ENCODE assay signal across 1 cellular context in the genomic region with DNA sequence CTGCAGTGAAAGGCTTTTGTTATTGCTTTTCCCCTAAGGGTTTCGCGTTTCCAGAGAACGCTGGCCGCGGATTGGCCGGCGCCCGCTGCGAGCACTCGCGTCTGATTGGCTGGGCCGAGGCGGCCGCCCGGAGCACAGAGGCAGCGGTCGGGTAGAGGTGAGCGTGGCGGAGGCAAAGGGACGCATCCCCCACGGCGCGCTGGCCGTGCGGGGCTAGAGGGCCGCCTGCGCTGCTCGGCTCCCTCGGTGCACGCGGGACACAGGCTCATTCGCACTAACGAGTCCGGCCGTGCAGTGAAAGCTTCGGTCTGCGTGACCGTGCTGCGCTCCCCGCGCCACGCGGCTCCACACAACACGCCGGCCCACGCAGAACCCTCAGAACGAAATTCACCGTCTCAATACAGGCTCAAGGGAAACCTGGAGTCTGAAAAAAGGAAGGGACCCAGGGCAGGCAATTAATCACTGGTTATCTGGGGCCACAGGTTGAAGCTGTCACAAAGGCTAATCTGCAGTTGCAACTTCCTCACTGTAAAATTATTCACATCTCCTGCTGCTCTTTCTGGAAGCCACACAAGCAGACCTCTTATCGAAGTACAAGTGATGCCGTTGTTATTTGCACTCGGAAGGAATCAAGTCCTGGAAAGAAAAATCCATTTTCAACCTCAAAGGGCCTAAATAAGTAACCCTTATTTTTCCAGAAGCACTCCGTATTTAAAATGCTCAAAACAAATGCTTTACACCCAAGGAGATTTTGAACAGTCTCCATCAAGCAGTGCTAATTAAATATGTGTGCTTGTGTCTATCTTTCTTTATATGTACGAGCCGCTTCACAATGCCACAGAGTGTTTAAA.
TF ChIP-seq lines count a peak whose summit lies in the region.

No MANE protein-coding gene starts in this region.

TF ChIP-seq in HepG2, 621 proteins besides CTCF, POLR2A, EP300 and RAD21 (continued from another document and continues in another):
- TF ChIP-seq, protein P1, sequence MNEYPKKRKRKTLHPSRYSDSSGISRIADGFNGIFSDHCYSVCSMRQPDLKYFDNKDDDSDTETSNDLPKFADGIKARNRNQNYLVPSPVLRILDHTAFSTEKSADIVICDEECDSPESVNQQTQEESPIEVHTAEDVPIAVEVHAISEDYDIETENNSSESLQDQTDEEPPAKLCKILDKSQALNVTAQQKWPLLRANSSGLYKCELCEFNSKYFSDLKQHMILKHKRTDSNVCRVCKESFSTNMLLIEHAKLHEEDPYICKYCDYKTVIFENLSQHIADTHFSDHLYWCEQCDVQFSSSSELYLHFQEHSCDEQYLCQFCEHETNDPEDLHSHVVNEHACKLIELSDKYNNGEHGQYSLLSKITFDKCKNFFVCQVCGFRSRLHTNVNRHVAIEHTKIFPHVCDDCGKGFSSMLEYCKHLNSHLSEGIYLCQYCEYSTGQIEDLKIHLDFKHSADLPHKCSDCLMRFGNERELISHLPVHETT (CRISPR knock-in tag; conservative IDR thresholded peaks at IDR 0.05): no peak
- TF ChIP-seq NFYB (CRISPR knock-in tag; IDR thresholded peaks at IDR 0.05): peak; percentile 94
- no peak for TF ChIP-seq ZNF251 (CRISPR knock-in tag; IDR thresholded peaks at IDR 0.05)
- TF ChIP-seq HNRNPL (IDR thresholded peaks at IDR 0.05; ENCODE audit: low read depth, low read length): no peak
- no peak for TF ChIP-seq TCF12 (IDR thresholded peaks at IDR 0.05)
- TF ChIP-seq TCF12 (CRISPR knock-in tag; IDR thresholded peaks at IDR 0.05): no peak
- TF ChIP-seq NFKB2 (CRISPR knock-in tag; IDR thresholded peaks at IDR 0.05; ENCODE audit: borderline replicate concordance): peak; percentile 54; the same call in 1 of the 2 replicates
- no peak for TF ChIP-seq ZNF777 (CRISPR knock-in tag; IDR thresholded peaks at IDR 0.05)
- TF ChIP-seq NONO (IDR thresholded peaks at IDR 0.05): no peak
- no peak for TF ChIP-seq NONO (CRISPR knock-in tag; conservative IDR thresholded peaks at IDR 0.05)
- no peak for TF ChIP-seq FOXA3 (CRISPR knock-in tag; IDR thresholded peaks at IDR 0.05)
- TF ChIP-seq ZNF790 (CRISPR knock-in tag; IDR thresholded peaks at IDR 0.05; ENCODE audit: borderline replicate concordance): no peak
- no peak for TF ChIP-seq TBX3 (IDR thresholded peaks at IDR 0.05; ENCODE audit: borderline replicate concordance)
- no peak for TF ChIP-seq TGIF2 (CRISPR knock-in tag; IDR thresholded peaks at IDR 0.05)
- TF ChIP-seq, protein P2, sequence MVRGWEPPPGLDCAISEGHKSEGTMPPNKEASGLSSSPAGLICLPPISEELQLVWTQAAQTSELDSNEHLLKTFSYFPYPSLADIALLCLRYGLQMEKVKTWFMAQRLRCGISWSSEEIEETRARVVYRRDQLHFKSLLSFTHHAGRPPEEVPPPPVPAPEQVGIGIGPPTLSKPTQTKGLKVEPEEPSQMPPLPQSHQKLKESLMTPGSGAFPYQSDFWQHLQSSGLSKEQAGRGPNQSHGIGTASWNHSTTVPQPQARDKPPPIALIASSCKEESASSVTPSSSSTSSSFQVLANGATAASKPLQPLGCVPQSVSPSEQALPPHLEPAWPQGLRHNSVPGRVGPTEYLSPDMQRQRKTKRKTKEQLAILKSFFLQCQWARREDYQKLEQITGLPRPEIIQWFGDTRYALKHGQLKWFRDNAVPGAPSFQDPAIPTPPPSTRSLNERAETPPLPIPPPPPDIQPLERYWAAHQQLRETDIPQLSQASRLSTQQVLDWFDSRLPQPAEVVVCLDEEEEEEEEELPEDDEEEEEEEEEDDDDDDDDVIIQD (CRISPR knock-in tag; IDR thresholded peaks at IDR 0.05; ENCODE audit: low read depth): no peak
- no peak for TF ChIP-seq SUZ12 (IDR thresholded peaks at IDR 0.05; ENCODE audit: low read depth, low read length)
- TF ChIP-seq, protein P3, sequence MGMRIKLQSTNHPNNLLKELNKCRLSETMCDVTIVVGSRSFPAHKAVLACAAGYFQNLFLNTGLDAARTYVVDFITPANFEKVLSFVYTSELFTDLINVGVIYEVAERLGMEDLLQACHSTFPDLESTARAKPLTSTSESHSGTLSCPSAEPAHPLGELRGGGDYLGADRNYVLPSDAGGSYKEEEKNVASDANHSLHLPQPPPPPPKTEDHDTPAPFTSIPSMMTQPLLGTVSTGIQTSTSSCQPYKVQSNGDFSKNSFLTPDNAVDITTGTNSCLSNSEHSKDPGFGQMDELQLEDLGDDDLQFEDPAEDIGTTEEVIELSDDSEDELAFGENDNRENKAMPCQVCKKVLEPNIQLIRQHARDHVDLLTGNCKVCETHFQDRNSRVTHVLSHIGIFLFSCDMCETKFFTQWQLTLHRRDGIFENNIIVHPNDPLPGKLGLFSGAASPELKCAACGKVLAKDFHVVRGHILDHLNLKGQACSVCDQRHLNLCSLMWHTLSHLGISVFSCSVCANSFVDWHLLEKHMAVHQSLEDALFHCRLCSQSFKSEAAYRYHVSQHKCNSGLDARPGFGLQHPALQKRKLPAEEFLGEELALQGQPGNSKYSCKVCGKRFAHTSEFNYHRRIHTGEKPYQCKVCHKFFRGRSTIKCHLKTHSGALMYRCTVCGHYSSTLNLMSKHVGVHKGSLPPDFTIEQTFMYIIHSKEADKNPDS (CRISPR knock-in tag; IDR thresholded peaks at IDR 0.05): 0 out of 2 replicates have a peak, but pooled peaks have one; percentile 35
- TF ChIP-seq MTF2 (CRISPR knock-in tag; IDR thresholded peaks at IDR 0.05; ENCODE audit: borderline replicate concordance): no peak
- TF ChIP-seq EEA1 (CRISPR knock-in tag; IDR thresholded peaks at IDR 0.05; ENCODE audit: borderline replicate concordance): no peak
- TF ChIP-seq, protein P4, sequence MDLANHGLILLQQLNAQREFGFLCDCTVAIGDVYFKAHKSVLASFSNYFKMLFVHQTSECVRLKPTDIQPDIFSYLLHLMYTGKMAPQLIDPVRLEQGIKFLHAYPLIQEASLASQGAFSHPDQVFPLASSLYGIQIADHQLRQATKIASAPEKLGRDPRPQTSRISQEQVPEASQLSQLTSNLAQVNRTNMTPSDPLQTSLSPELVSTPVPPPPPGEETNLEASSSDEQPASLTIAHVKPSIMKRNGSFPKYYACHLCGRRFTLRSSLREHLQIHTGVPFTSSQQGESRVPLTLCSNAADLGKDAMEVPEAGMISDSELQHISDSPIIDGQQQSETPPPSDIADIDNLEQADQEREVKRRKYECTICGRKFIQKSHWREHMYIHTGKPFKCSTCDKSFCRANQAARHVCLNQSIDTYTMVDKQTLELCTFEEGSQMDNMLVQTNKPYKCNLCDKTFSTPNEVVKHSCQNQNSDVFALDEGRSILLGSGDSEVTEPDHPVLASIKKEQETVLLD (CRISPR knock-in tag; IDR thresholded peaks at IDR 0.05; ENCODE audit: low read depth): no peak
- TF ChIP-seq, protein P5, sequence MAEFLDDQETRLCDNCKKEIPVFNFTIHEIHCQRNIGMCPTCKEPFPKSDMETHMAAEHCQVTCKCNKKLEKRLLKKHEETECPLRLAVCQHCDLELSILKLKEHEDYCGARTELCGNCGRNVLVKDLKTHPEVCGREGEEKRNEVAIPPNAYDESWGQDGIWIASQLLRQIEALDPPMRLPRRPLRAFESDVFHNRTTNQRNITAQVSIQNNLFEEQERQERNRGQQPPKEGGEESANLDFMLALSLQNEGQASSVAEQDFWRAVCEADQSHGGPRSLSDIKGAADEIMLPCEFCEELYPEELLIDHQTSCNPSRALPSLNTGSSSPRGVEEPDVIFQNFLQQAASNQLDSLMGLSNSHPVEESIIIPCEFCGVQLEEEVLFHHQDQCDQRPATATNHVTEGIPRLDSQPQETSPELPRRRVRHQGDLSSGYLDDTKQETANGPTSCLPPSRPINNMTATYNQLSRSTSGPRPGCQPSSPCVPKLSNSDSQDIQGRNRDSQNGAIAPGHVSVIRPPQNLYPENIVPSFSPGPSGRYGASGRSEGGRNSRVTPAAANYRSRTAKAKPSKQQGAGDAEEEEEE (CRISPR knock-in tag; IDR thresholded peaks at IDR 0.05; ENCODE audit: borderline replicate concordance): no peak
- no peak for TF ChIP-seq HOXA5 (CRISPR knock-in tag; IDR thresholded peaks at IDR 0.05)
- TF ChIP-seq THYN1 (CRISPR knock-in tag; IDR thresholded peaks at IDR 0.05; ENCODE audit: borderline replicate concordance, low read depth): no peak
- no peak for TF ChIP-seq JUNB (CRISPR knock-in tag; IDR thresholded peaks at IDR 0.05; ENCODE audit: borderline replicate concordance)
- no peak for TF ChIP-seq KLF11 (CRISPR knock-in tag; IDR thresholded peaks at IDR 0.05)
- no peak for TF ChIP-seq ZNF670 (CRISPR knock-in tag; IDR thresholded peaks at IDR 0.05; ENCODE audit: borderline replicate concordance)
- TF ChIP-seq ZNF552 (CRISPR knock-in tag; IDR thresholded peaks at IDR 0.05; ENCODE audit: borderline replicate concordance): 0 out of 2 replicates have a peak, but pooled peaks have one; percentile 69
- TF ChIP-seq, protein P6, sequence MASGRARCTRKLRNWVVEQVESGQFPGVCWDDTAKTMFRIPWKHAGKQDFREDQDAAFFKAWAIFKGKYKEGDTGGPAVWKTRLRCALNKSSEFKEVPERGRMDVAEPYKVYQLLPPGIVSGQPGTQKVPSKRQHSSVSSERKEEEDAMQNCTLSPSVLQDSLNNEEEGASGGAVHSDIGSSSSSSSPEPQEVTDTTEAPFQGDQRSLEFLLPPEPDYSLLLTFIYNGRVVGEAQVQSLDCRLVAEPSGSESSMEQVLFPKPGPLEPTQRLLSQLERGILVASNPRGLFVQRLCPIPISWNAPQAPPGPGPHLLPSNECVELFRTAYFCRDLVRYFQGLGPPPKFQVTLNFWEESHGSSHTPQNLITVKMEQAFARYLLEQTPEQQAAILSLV (CRISPR knock-in tag; IDR thresholded peaks at IDR 0.05; ENCODE audit: borderline replicate concordance): no peak
- peak; percentile 64; the same call in 1 of the 2 replicates for TF ChIP-seq NRL (CRISPR knock-in tag; IDR thresholded peaks at IDR 0.05; ENCODE audit: borderline replicate concordance)
- TF ChIP-seq ARID2 (CRISPR knock-in tag; IDR thresholded peaks at IDR 0.05; ENCODE audit: borderline replicate concordance): no peak; the same call in 1 of the 2 replicates
- TF ChIP-seq ZNF816 (CRISPR knock-in tag; IDR thresholded peaks at IDR 0.05; ENCODE audit: borderline replicate concordance): no peak; the same call in 1 of the 2 replicates
- no peak for TF ChIP-seq ZMYM2 (CRISPR knock-in tag; IDR thresholded peaks at IDR 0.05)
- no peak for TF ChIP-seq MTF1 (CRISPR knock-in tag; IDR thresholded peaks at IDR 0.05)
- TF ChIP-seq, protein P7, sequence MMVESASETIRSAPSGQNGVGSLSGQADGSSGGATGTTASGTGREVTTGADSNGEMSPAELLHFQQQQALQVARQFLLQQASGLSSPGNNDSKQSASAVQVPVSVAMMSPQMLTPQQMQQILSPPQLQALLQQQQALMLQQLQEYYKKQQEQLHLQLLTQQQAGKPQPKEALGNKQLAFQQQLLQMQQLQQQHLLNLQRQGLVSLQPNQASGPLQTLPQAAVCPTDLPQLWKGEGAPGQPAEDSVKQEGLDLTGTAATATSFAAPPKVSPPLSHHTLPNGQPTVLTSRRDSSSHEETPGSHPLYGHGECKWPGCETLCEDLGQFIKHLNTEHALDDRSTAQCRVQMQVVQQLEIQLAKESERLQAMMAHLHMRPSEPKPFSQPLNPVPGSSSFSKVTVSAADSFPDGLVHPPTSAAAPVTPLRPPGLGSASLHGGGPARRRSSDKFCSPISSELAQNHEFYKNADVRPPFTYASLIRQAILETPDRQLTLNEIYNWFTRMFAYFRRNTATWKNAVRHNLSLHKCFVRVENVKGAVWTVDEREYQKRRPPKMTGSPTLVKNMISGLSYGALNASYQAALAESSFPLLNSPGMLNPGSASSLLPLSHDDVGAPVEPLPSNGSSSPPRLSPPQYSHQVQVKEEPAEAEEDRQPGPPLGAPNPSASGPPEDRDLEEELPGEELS (CRISPR knock-in tag; IDR thresholded peaks at IDR 0.05): no peak
- no peak; the same call in 1 of the 2 replicates for TF ChIP-seq ZNF441 (CRISPR knock-in tag; IDR thresholded peaks at IDR 0.05; ENCODE audit: borderline replicate concordance)
- no peak for TF ChIP-seq MYNN (CRISPR knock-in tag; IDR thresholded peaks at IDR 0.05; ENCODE audit: low read depth)
- TF ChIP-seq ZNF350 (CRISPR knock-in tag; IDR thresholded peaks at IDR 0.05; ENCODE audit: borderline replicate concordance, low read depth): peak; percentile 33; the same call in 1 of the 2 replicates
- TF ChIP-seq, protein P8, sequence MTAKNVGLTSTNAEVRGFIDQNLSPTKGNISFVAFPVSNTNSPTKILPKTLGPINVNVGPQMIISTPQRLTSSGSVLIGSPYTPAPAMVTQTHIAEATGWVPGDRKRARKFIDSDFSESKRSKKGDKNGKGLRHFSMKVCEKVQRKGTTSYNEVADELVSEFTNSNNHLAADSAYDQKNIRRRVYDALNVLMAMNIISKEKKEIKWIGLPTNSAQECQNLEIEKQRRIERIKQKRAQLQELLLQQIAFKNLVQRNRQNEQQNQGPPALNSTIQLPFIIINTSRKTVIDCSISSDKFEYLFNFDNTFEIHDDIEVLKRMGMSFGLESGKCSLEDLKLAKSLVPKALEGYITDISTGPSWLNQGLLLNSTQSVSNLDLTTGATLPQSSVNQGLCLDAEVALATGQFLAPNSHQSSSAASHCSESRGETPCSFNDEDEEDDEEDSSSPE (CRISPR knock-in tag; IDR thresholded peaks at IDR 0.05): 0 out of 2 replicates have a peak, but pooled peaks have one; percentile 28
- no peak for TF ChIP-seq NR2C2 (CRISPR knock-in tag; IDR thresholded peaks at IDR 0.05; ENCODE audit: borderline replicate concordance)
- TF ChIP-seq SP1 (IDR thresholded peaks at IDR 0.05): no peak
- no peak for TF ChIP-seq SP1 (CRISPR knock-in tag; IDR thresholded peaks at IDR 0.05)
- no peak for TF ChIP-seq NCOA2 (CRISPR knock-in tag; IDR thresholded peaks at IDR 0.05)
- no peak for TF ChIP-seq KDM3A (CRISPR knock-in tag; IDR thresholded peaks at IDR 0.05; ENCODE audit: low read depth)
- no peak for TF ChIP-seq PHF20 (CRISPR knock-in tag; IDR thresholded peaks at IDR 0.05)
- no peak for TF ChIP-seq ZNF335 (CRISPR knock-in tag; IDR thresholded peaks at IDR 0.05)
- 0 out of 2 replicates have a peak, but pooled peaks have one; percentile 36 for TF ChIP-seq KMT2A (CRISPR knock-in tag; IDR thresholded peaks at IDR 0.05)
- TF ChIP-seq HOXD1 (CRISPR knock-in tag; IDR thresholded peaks at IDR 0.05): no peak
- TF ChIP-seq, protein P9, sequence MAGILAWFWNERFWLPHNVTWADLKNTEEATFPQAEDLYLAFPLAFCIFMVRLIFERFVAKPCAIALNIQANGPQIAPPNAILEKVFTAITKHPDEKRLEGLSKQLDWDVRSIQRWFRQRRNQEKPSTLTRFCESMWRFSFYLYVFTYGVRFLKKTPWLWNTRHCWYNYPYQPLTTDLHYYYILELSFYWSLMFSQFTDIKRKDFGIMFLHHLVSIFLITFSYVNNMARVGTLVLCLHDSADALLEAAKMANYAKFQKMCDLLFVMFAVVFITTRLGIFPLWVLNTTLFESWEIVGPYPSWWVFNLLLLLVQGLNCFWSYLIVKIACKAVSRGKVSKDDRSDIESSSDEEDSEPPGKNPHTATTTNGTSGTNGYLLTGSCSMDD (CRISPR knock-in tag; IDR thresholded peaks at IDR 0.05): no peak
- peak; percentile 25; the same call in 1 of the 2 replicates for TF ChIP-seq ELF3 (CRISPR knock-in tag; IDR thresholded peaks at IDR 0.05)
- TF ChIP-seq ZNF558 (CRISPR knock-in tag; IDR thresholded peaks at IDR 0.05; ENCODE audit: borderline replicate concordance): peak; percentile 28; the same call in 1 of the 2 replicates
- no peak for TF ChIP-seq ZNF546 (CRISPR knock-in tag; conservative IDR thresholded peaks at IDR 0.05)
- TF ChIP-seq TBP (CRISPR knock-in tag; IDR thresholded peaks at IDR 0.05): no peak
- no peak for TF ChIP-seq ZNF343 (CRISPR knock-in tag; IDR thresholded peaks at IDR 0.05)
